ENCODE assay signal across 9 cellular contexts in genomic region chr14:77319416-77319815, GRCh38. TPM values are rescaled to one million over a fixed set of nuclear protein-coding genes. Genes with fewer than 3 reads are reported as not detected.
A peak's percentile ranks its signal among the peaks of the same experiment; 100 is the strongest.
DNase-seq lines count a peak whose midpoint lies in the region; ATAC-seq, FAIRE-seq and TF ChIP-seq lines count a peak whose summit lies in the region.
"Had no signal": no experiment of that assay in that cellular context is flagged by ENCODE, and none has a peak within 500 bp of the region (broad histone marks: within the 10 kb centered on the region; RNA-seq: fewer than 3 reads in every experiment).

No MANE protein-coding gene starts in this region.

- H3K4me1 ChIP-seq in HepG2 (ENCODE audit: insufficient read depth, low read length) (peaks cover 80% of the 10 kb centered on the region), right lobe of liver (peaks cover 0 to 60% (median 8%) of the 10 kb centered on the region in 4 donors), uterus (peaks cover 3% of the 10 kb centered on the region in 2 donors), upper lobe of left lung (peaks cover 15 to 31% (median 23%) of the 10 kb centered on the region in 4 donors)

- in situ Hi-C loops in HepG2 (cut with HindIII; ENCODE audit: extremely low pct_ligation_motif_present, low pct_unique_long_range_greater_than_20kb) = no loop called here

- H4K20me1 ChIP-seq in HepG2 (ENCODE audit: insufficient read depth, low read length) = no peaks in the 10 kb centered on the region

- intact Hi-C loops in HepG2 (cut with micrococcal nuclease; ENCODE audit: unreplicated experiment) (loop anchor here (5.0 kb wide), 1 partner anchor 233 kb away; no protein-coding TSS in a partner anchor), right lobe of liver (cut with DNase I) (loop anchor here in 1 of 2 donors (10.0 kb wide), 1 partner anchor 445 kb away; no protein-coding TSS in a partner anchor), uterus (cut with DNase I; ENCODE audit: low total_unique reads) (no loop called here)
- intact Hi-C loops in activated CD8-positive, alpha-beta T cell treated with anti-CD3 and anti-CD28 coated beads for 36 hours (cut with micrococcal nuclease) = no loop called here

- CTCF ChIA-PET in HepG2 (lab: Yijun Ruan, JAX; ENCODE audit: low intra/inter-chr PET ratio, low total read pairs) = no interaction called here
- CTCF ChIA-PET in activated CD8-positive, alpha-beta T cell treated with anti-CD3 and anti-CD28 coated beads for 36 hours (lab: Charles Lee) = interaction anchor here (1.1 to 6.4 kb wide), 3 partner anchors 15 to 168 kb away, joined by 3 to 134 read pairs (median 6); no protein-coding TSS in a partner anchor

- peaks cover 47% of the 10 kb centered on the region for H3K79me2 ChIP-seq in HepG2 (ENCODE audit: insufficient read depth, low read length)

- no peak overlapping the region for H3K27ac Mint-ChIP-seq in activated CD8-positive, alpha-beta T cell treated with anti-CD3 and anti-CD28 coated beads for 36 hours

- H3K9me3 ChIP-seq in HepG2 (ENCODE audit: low read length) (no peaks in the 10 kb centered on the region), right lobe of liver (no peaks in the 10 kb centered on the region), uterus (no peaks in the 10 kb centered on the region), upper lobe of left lung (no peaks in the 10 kb centered on the region)

- no peaks in the 10 kb centered on the region for H3K9me3 Mint-ChIP-seq in activated CD8-positive, alpha-beta T cell treated with anti-CD3 and anti-CD28 coated beads for 36 hours

- no peak for TF ChIP-seq POLR2A in HepG2 (IDR thresholded peaks at IDR 0.05; ENCODE audit: insufficient read depth in 1 of 2, low read depth in 2 of 2, low read length in 2 of 2)
- no peak for TF ChIP-seq POLR2A in right lobe of liver (IDR thresholded peaks at IDR 0.05)
- no peak for TF ChIP-seq POLR2A in uterus (IDR thresholded peaks at IDR 0.05)
- TF ChIP-seq POLR2A in upper lobe of left lung (IDR thresholded peaks at IDR 0.05) = no peak

- no peak overlapping the region for H2AFZ ChIP-seq in HepG2 (ENCODE audit: low read length)

- 57% methylated on average over 4 of the region's 5 CpGs for WGBS in HepG2 (ENCODE audit: low lambda C conversion rate)
- 56% methylated on average over 4 of the region's 5 CpGs for WGBS in right lobe of liver (ENCODE audit: insufficient coverage, low coverage, low lambda C conversion rate, missing lambda C conversion rate)
- WGBS in upper lobe of left lung, 2 donors = 62 to 80% methylated on average over 5 of the region's 5 CpGs

- DNase-seq in HepG2 (ENCODE audit: low spot score) (no peak), right lobe of liver (no peak), kidney glomerular epithelial cell (lab: John Stamatoyannopoulos, UW) (peak; percentile 58), uterus (no peak), upper lobe of left lung (no peak)
- DNase-seq in activated CD8-positive, alpha-beta T cell treated with anti-CD3 and anti-CD28 coated beads for 36 hours = no peak

- peak overlapping the region; percentile 91 for H3K4me2 ChIP-seq in HepG2 (ENCODE audit: low read depth, low read length)

- peak overlapping the region in 2 of 3 experiments; percentile 79 to 93; a peak in 2 of 6 replicates for H3K4me3 ChIP-seq in HepG2 (replicated peaks in 1 of 3; ENCODE audit: insufficient read depth in 1 of 3, low read depth in 2 of 3, low read length in 3 of 3)
- no peak overlapping the region for H3K4me3 ChIP-seq in right lobe of liver
- H3K4me3 ChIP-seq in uterus = no peak overlapping the region
- H3K4me3 ChIP-seq in upper lobe of left lung = no peak overlapping the region

- TF ChIP-seq CTCF in HepG2 (CRISPR knock-in tag; IDR thresholded peaks at IDR 0.05) = no peak
- no peak for TF ChIP-seq CTCF in right lobe of liver (IDR thresholded peaks at IDR 0.05)
- TF ChIP-seq CTCF in activated CD8-positive, alpha-beta T cell treated with anti-CD3 and anti-CD28 coated beads for 36 hours (IDR thresholded peaks at IDR 0.05) = no peak
- TF ChIP-seq CTCF in uterus (IDR thresholded peaks at IDR 0.05) = no peak
- no peak for TF ChIP-seq CTCF in upper lobe of left lung (IDR thresholded peaks at IDR 0.05)

- no peaks in the 10 kb centered on the region for H3K36me3 ChIP-seq in HepG2 (replicated peaks in 1 of 2; ENCODE audit: control insufficient read depth in 1 of 2, insufficient read depth in 2 of 2, low read length in 2 of 2)
- no peaks in the 10 kb centered on the region for H3K36me3 ChIP-seq in right lobe of liver
- H3K36me3 ChIP-seq in uterus = no peaks in the 10 kb centered on the region
- H3K36me3 ChIP-seq in upper lobe of left lung = no peaks in the 10 kb centered on the region

- H3K4me3 Mint-ChIP-seq in activated CD8-positive, alpha-beta T cell treated with anti-CD3 and anti-CD28 coated beads for 36 hours = peak overlapping the region; percentile 92

- ATAC-seq in HepG2 = no peak
- ATAC-seq in right lobe of liver = no peak
- no peak for ATAC-seq in activated CD8-positive, alpha-beta T cell treated with anti-CD3 and anti-CD28 coated beads for 36 hours
- ATAC-seq in upper lobe of left lung (ENCODE audit: low FRiP score in 2 of 2) = no peak
- no peak for ATAC-seq in GM18519 (IDR thresholded peaks at IDR 0.05; ENCODE audit: low FRiP score, unreplicated experiment)
- no peak for ATAC-seq in esophagus mucosa

- peak overlapping the region; percentile 96 for H3K27ac ChIP-seq in HepG2 (ENCODE audit: extremely low read length, insufficient read depth, low read length)
- H3K27ac ChIP-seq in right lobe of liver = no peak overlapping the region
- H3K27ac ChIP-seq in uterus = peak overlapping the region; percentile 98 to 99
- H3K27ac ChIP-seq in upper lobe of left lung = peak overlapping the region in 1 of 4 donors; percentile 96

- FAIRE-seq in HepG2 (lab: Jason Lieb, UNC) = no peak

- TF ChIP-seq EP300 in HepG2 (IDR thresholded peaks at IDR 0.05; ENCODE audit: low read depth in 2 of 2, low read length in 2 of 2) (no peak), HepG2 (CRISPR knock-in tag; IDR thresholded peaks at IDR 0.05; ENCODE audit: borderline replicate concordance) (no peak), upper lobe of left lung (IDR thresholded peaks at IDR 0.05) (no peak)

- no peaks in the 10 kb centered on the region for H3K27me3 ChIP-seq in HepG2 (ENCODE audit: control insufficient read depth in 1 of 2, insufficient read depth in 2 of 2, low read length in 2 of 2)
- H3K27me3 ChIP-seq in right lobe of liver = no peaks in the 10 kb centered on the region
- H3K27me3 ChIP-seq in uterus = no peaks in the 10 kb centered on the region
- no peaks in the 10 kb centered on the region for H3K27me3 ChIP-seq in upper lobe of left lung

- BruUV-seq in HepG2 (replicated peaks; lab: Mats Ljungman, UMichigan) = no TSS peak

- no peak overlapping the region; the same call in 1 of the 2 replicates for H3K9ac ChIP-seq in HepG2 (ENCODE audit: insufficient read depth, low read depth, low read length)

- peaks cover 18% of the 10 kb centered on the region for H3K4me1 Mint-ChIP-seq in activated CD8-positive, alpha-beta T cell treated with anti-CD3 and anti-CD28 coated beads for 36 hours (ENCODE audit: low read depth)

- no peak for TF ChIP-seq RAD21 in HepG2 (CRISPR knock-in tag; IDR thresholded peaks at IDR 0.05)

- no peaks in the 10 kb centered on the region for H3K27me3 Mint-ChIP-seq in activated CD8-positive, alpha-beta T cell treated with anti-CD3 and anti-CD28 coated beads for 36 hours

- POLR2A ChIA-PET in HepG2 (lab: Yijun Ruan, JAX) = interaction anchor here (1.1 to 3.1 kb wide), 2 partner anchors 15 to 18 kb away, joined by 3 to 37 read pairs; no protein-coding TSS in a partner anchor
- POLR2A ChIA-PET in activated CD8-positive, alpha-beta T cell treated with anti-CD3 and anti-CD28 coated beads for 36 hours (lab: Charles Lee) = no interaction called here

- no peaks in the 10 kb centered on the region for H3K36me3 Mint-ChIP-seq in activated CD8-positive, alpha-beta T cell treated with anti-CD3 and anti-CD28 coated beads for 36 hours (ENCODE audit: low read depth)

RNA-seq across cellular contexts. Expression of gene POMT2, which starts 1.3 kb away (rescaled TPM):
- 7.9 and 15.9 TPM in 2 replicates for total RNA-seq in HepG2 (2016; rRNA removed; fragmentation: Illumina TruSeq; extraction: Trizol)
- total RNA-seq in HepG2 (2016; cell fraction: cytosol; rRNA removed; fragmentation: Illumina TruSeq; extraction: Trizol; ENCODE audit: low read depth) = 4.5 and 5.3 TPM in 2 replicates
- total RNA-seq in HepG2 (2016; cell fraction: insoluble cytoplasmic fraction; rRNA removed; fragmentation: Illumina TruSeq; extraction: Trizol) = 5.7 and 18.9 TPM in 2 replicates
- 5.6 and 9.7 TPM in 2 replicates for total RNA-seq in HepG2 (2016; cell fraction: membrane; rRNA removed; fragmentation: Illumina TruSeq; extraction: Trizol)
- 26.2 and 26.6 TPM in 2 replicates for total RNA-seq in HepG2 (2016; cell fraction: nucleus; rRNA removed; fragmentation: Illumina TruSeq; extraction: Trizol)
- 15.3 and 17.7 TPM in 2 replicates for polyA plus RNA-seq in HepG2 (2011; rRNA removed)
- 5.3 and 6.1 TPM in 2 replicates for polyA plus RNA-seq in HepG2 (2011; cell fraction: cytosol; rRNA removed)
- polyA plus RNA-seq in HepG2 (2011; cell fraction: nucleus; rRNA removed) = 104 and 129 TPM in 2 replicates
- polyA plus RNA-seq in HepG2 (2012) = 10.4 and 12.2 TPM in 2 replicates
- polyA plus RNA-seq in HepG2 (2016; cell fraction: cytosol; fragmentation: Illumina TruSeq; extraction: Trizol; ENCODE audit: low read depth) = 5.4 and 5.6 TPM in 2 replicates
- 10.3 and 13.4 TPM in 2 replicates for polyA plus RNA-seq in HepG2 (2016; cell fraction: insoluble cytoplasmic fraction; fragmentation: Illumina TruSeq; extraction: Trizol; ENCODE audit: low read depth)
- polyA plus RNA-seq in HepG2 (2016; cell fraction: membrane; fragmentation: Illumina TruSeq; extraction: Trizol; ENCODE audit: low read depth) = 8.1 and 9.6 TPM in 2 replicates
- 96.8 and 106 TPM in 2 replicates for polyA plus RNA-seq in HepG2 (2016; cell fraction: nucleus; fragmentation: Illumina TruSeq; extraction: Trizol; ENCODE audit: insufficient read depth, low read depth)
- 34.5 and 36.8 TPM in 2 replicates for polyA minus RNA-seq in HepG2 (2011; rRNA and poly(A)+ RNA removed; ENCODE audit: low replicate concordance)
- polyA minus RNA-seq in HepG2 (2011; cell fraction: cytosol; rRNA and poly(A)+ RNA removed) = 6.0 and 8.1 TPM in 2 replicates
- polyA minus RNA-seq in HepG2 (2011; cell fraction: nucleus; rRNA and poly(A)+ RNA removed) = 38.1 and 42.3 TPM in 2 replicates
- total RNA-seq in right lobe of liver = 10 to 100 TPM in 5 of 6 experiments, 1 to 10 TPM in 1; 5.5 to 15.9 (median 12.9) TPM
- 10 to 100 TPM; 14.2 to 15.3 TPM for total RNA-seq in activated CD8-positive, alpha-beta T cell treated with anti-CD3 and anti-CD28 coated beads for 36 hours
- total RNA-seq in uterus = 10 to 100 TPM in 3 of 4 donors, 1 to 10 TPM in 1; 2.1 to 72.2 (median 27.9) TPM
- 10 to 100 TPM; 14.6 to 36.7 (median 25.4) TPM for total RNA-seq in upper lobe of left lung
- total RNA-seq in esophagus mucosa = 11.2 TPM

RNA-seq across cellular contexts. Expression of gene GSTZ1, which starts 1.4 kb away (rescaled TPM):
- 26.9 and 27.6 TPM in 2 replicates for total RNA-seq in HepG2 (2016; rRNA removed; fragmentation: Illumina TruSeq; extraction: Trizol)
- 6.7 and 6.9 TPM in 2 replicates for total RNA-seq in HepG2 (2016; cell fraction: cytosol; rRNA removed; fragmentation: Illumina TruSeq; extraction: Trizol; ENCODE audit: low read depth)
- 26.1 and 26.7 TPM in 2 replicates for total RNA-seq in HepG2 (2016; cell fraction: insoluble cytoplasmic fraction; rRNA removed; fragmentation: Illumina TruSeq; extraction: Trizol)
- 10.4 TPM in 2 replicates for total RNA-seq in HepG2 (2016; cell fraction: membrane; rRNA removed; fragmentation: Illumina TruSeq; extraction: Trizol)
- 19.7 and 22.0 TPM in 2 replicates for total RNA-seq in HepG2 (2016; cell fraction: nucleus; rRNA removed; fragmentation: Illumina TruSeq; extraction: Trizol)
- polyA plus RNA-seq in HepG2 (2011; rRNA removed) = 14.4 and 15.7 TPM in 2 replicates
- polyA plus RNA-seq in HepG2 (2011; cell fraction: cytosol; rRNA removed) = 15.4 and 20.2 TPM in 2 replicates
- polyA plus RNA-seq in HepG2 (2011; cell fraction: nucleus; rRNA removed) = 25.0 and 27.1 TPM in 2 replicates
- 18.1 and 18.4 TPM in 2 replicates for polyA plus RNA-seq in HepG2 (2012)
- 4.9 and 5.3 TPM in 2 replicates for polyA plus RNA-seq in HepG2 (2016; cell fraction: cytosol; fragmentation: Illumina TruSeq; extraction: Trizol; ENCODE audit: low read depth)
- polyA plus RNA-seq in HepG2 (2016; cell fraction: insoluble cytoplasmic fraction; fragmentation: Illumina TruSeq; extraction: Trizol; ENCODE audit: low read depth) = 29.6 and 30.1 TPM in 2 replicates
- 7.6 and 9.5 TPM in 2 replicates for polyA plus RNA-seq in HepG2 (2016; cell fraction: membrane; fragmentation: Illumina TruSeq; extraction: Trizol; ENCODE audit: low read depth)
- 20.3 and 23.0 TPM in 2 replicates for polyA plus RNA-seq in HepG2 (2016; cell fraction: nucleus; fragmentation: Illumina TruSeq; extraction: Trizol; ENCODE audit: insufficient read depth, low read depth)
- 25.0 and 25.5 TPM in 2 replicates for polyA minus RNA-seq in HepG2 (2011; rRNA and poly(A)+ RNA removed; ENCODE audit: low replicate concordance)
- 3.9 and 5.6 TPM in 2 replicates for polyA minus RNA-seq in HepG2 (2011; cell fraction: cytosol; rRNA and poly(A)+ RNA removed)
- 37.7 and 42.4 TPM in 2 replicates for polyA minus RNA-seq in HepG2 (2011; cell fraction: nucleus; rRNA and poly(A)+ RNA removed)
- total RNA-seq in right lobe of liver = 100 to 1,000 TPM in 1 of 6 experiments, 10 to 100 TPM in 5; 31.1 to 123 (median 50.0) TPM
- 10 to 100 TPM; 19.1 to 20.5 TPM for total RNA-seq in activated CD8-positive, alpha-beta T cell treated with anti-CD3 and anti-CD28 coated beads for 36 hours
- total RNA-seq in uterus = 10 to 100 TPM in 2 of 4 donors, 1 to 10 TPM in 2; 1.8 to 24.4 (median 8.4) TPM
- total RNA-seq in upper lobe of left lung = 10 to 100 TPM; 12.4 to 35.6 (median 19.0) TPM
- 26.6 TPM for total RNA-seq in esophagus mucosa

RNA-seq across cellular contexts. Expression of gene NGB, which starts 48.4 kb away (rescaled TPM):
- total RNA-seq in HepG2 (2016; rRNA removed; fragmentation: Illumina TruSeq; extraction: Trizol) (not detected in 2 replicates), right lobe of liver (not detected), uterus (not detected), upper lobe of left lung (under 1 TPM in 1 of 6 donors, not detected in 5; 0.30 TPM), esophagus mucosa (not detected)
- not detected in 2 replicates for total RNA-seq in HepG2 (2016; cell fraction: cytosol; rRNA removed; fragmentation: Illumina TruSeq; extraction: Trizol; ENCODE audit: low read depth)
- not detected in 2 replicates for total RNA-seq in HepG2 (2016; cell fraction: insoluble cytoplasmic fraction; rRNA removed; fragmentation: Illumina TruSeq; extraction: Trizol)
- total RNA-seq in HepG2 (2016; cell fraction: membrane; rRNA removed; fragmentation: Illumina TruSeq; extraction: Trizol) = not detected in 2 replicates
- not detected in 2 replicates for total RNA-seq in HepG2 (2016; cell fraction: nucleus; rRNA removed; fragmentation: Illumina TruSeq; extraction: Trizol)
- 0.04 and 0.05 TPM in 2 replicates for polyA plus RNA-seq in HepG2 (2011; rRNA removed)
- 0.03 and 0.09 TPM in 2 replicates for polyA plus RNA-seq in HepG2 (2011; cell fraction: cytosol; rRNA removed)
- polyA plus RNA-seq in HepG2 (2011; cell fraction: nucleus; rRNA removed) = not detected in 2 replicates
- polyA plus RNA-seq in HepG2 (2012) = not detected in 2 replicates
- not detected in 2 replicates for polyA plus RNA-seq in HepG2 (2016; cell fraction: cytosol; fragmentation: Illumina TruSeq; extraction: Trizol; ENCODE audit: low read depth)
- not detected in 2 replicates for polyA plus RNA-seq in HepG2 (2016; cell fraction: insoluble cytoplasmic fraction; fragmentation: Illumina TruSeq; extraction: Trizol; ENCODE audit: low read depth)
- 0.09 TPM in 1 of 2 replicates, not detected in the other for polyA plus RNA-seq in HepG2 (2016; cell fraction: membrane; fragmentation: Illumina TruSeq; extraction: Trizol; ENCODE audit: low read depth)
- not detected in 2 replicates for polyA plus RNA-seq in HepG2 (2016; cell fraction: nucleus; fragmentation: Illumina TruSeq; extraction: Trizol; ENCODE audit: insufficient read depth, low read depth)
- polyA minus RNA-seq in HepG2 (2011; rRNA and poly(A)+ RNA removed; ENCODE audit: low replicate concordance) = not detected in 2 replicates
- polyA minus RNA-seq in HepG2 (2011; cell fraction: cytosol; rRNA and poly(A)+ RNA removed) = not detected in 2 replicates
- not detected in 2 replicates for polyA minus RNA-seq in HepG2 (2011; cell fraction: nucleus; rRNA and poly(A)+ RNA removed)
- not detected for total RNA-seq in activated CD8-positive, alpha-beta T cell treated with anti-CD3 and anti-CD28 coated beads for 36 hours
- total RNA-seq: Calu3 had no signal

RNA-seq across cellular contexts. Expression of gene TMED8, which starts 57.5 kb away (rescaled TPM):
- 11.7 and 17.5 TPM in 2 replicates for total RNA-seq in HepG2 (2016; rRNA removed; fragmentation: Illumina TruSeq; extraction: Trizol)
- 0.71 TPM in 2 replicates for total RNA-seq in HepG2 (2016; cell fraction: cytosol; rRNA removed; fragmentation: Illumina TruSeq; extraction: Trizol; ENCODE audit: low read depth)
- 11.1 and 18.2 TPM in 2 replicates for total RNA-seq in HepG2 (2016; cell fraction: insoluble cytoplasmic fraction; rRNA removed; fragmentation: Illumina TruSeq; extraction: Trizol)
- 4.1 and 4.7 TPM in 2 replicates for total RNA-seq in HepG2 (2016; cell fraction: membrane; rRNA removed; fragmentation: Illumina TruSeq; extraction: Trizol)
- total RNA-seq in HepG2 (2016; cell fraction: nucleus; rRNA removed; fragmentation: Illumina TruSeq; extraction: Trizol) = 8.0 and 8.7 TPM in 2 replicates
- polyA plus RNA-seq in HepG2 (2011; rRNA removed) = 4.7 and 6.0 TPM in 2 replicates
- 3.0 and 4.2 TPM in 2 replicates for polyA plus RNA-seq in HepG2 (2011; cell fraction: cytosol; rRNA removed)
- 2.7 and 3.4 TPM in 2 replicates for polyA plus RNA-seq in HepG2 (2011; cell fraction: nucleus; rRNA removed)
- 5.0 and 5.4 TPM in 2 replicates for polyA plus RNA-seq in HepG2 (2012)
- polyA plus RNA-seq in HepG2 (2016; cell fraction: cytosol; fragmentation: Illumina TruSeq; extraction: Trizol; ENCODE audit: low read depth) = 0.28 and 0.33 TPM in 2 replicates
- 10.5 and 10.6 TPM in 2 replicates for polyA plus RNA-seq in HepG2 (2016; cell fraction: insoluble cytoplasmic fraction; fragmentation: Illumina TruSeq; extraction: Trizol; ENCODE audit: low read depth)
- 1.5 and 1.7 TPM in 2 replicates for polyA plus RNA-seq in HepG2 (2016; cell fraction: membrane; fragmentation: Illumina TruSeq; extraction: Trizol; ENCODE audit: low read depth)
- polyA plus RNA-seq in HepG2 (2016; cell fraction: nucleus; fragmentation: Illumina TruSeq; extraction: Trizol; ENCODE audit: insufficient read depth, low read depth) = 8.9 and 9.4 TPM in 2 replicates
- 12.8 and 15.2 TPM in 2 replicates for polyA minus RNA-seq in HepG2 (2011; rRNA and poly(A)+ RNA removed; ENCODE audit: low replicate concordance)
- 7.1 and 8.6 TPM in 2 replicates for polyA minus RNA-seq in HepG2 (2011; cell fraction: cytosol; rRNA and poly(A)+ RNA removed)
- 5.3 and 7.1 TPM in 2 replicates for polyA minus RNA-seq in HepG2 (2011; cell fraction: nucleus; rRNA and poly(A)+ RNA removed)
- 1 to 10 TPM; 2.5 to 4.4 (median 3.1) TPM for total RNA-seq in right lobe of liver
- total RNA-seq in activated CD8-positive, alpha-beta T cell treated with anti-CD3 and anti-CD28 coated beads for 36 hours = 10 to 100 TPM; 25.0 to 25.4 TPM
- 10 to 100 TPM in 2 of 4 donors, 1 to 10 TPM in 2; 4.4 to 16.6 (median 10.5) TPM for total RNA-seq in uterus
- 10 to 100 TPM in 4 of 6 donors, 1 to 10 TPM in 2; 7.8 to 20.6 (median 11.2) TPM for total RNA-seq in upper lobe of left lung
- total RNA-seq in esophagus mucosa = 4.6 TPM

RNA-seq across cellular contexts. Expression of gene SAMD15, which starts 57.8 kb away (rescaled TPM):
- 1.3 and 2.0 TPM in 2 replicates for total RNA-seq in HepG2 (2016; rRNA removed; fragmentation: Illumina TruSeq; extraction: Trizol)
- total RNA-seq in HepG2 (2016; cell fraction: cytosol; rRNA removed; fragmentation: Illumina TruSeq; extraction: Trizol; ENCODE audit: low read depth) = 0.40 TPM in 1 of 2 replicates, not detected in the other
- total RNA-seq in HepG2 (2016; cell fraction: insoluble cytoplasmic fraction; rRNA removed; fragmentation: Illumina TruSeq; extraction: Trizol) = 1.4 and 3.0 TPM in 2 replicates
- 0.10 and 0.49 TPM in 2 replicates for total RNA-seq in HepG2 (2016; cell fraction: membrane; rRNA removed; fragmentation: Illumina TruSeq; extraction: Trizol)
- total RNA-seq in HepG2 (2016; cell fraction: nucleus; rRNA removed; fragmentation: Illumina TruSeq; extraction: Trizol) = 1.1 TPM in 2 replicates
- 0.09 TPM in 2 replicates for polyA plus RNA-seq in HepG2 (2011; rRNA removed)
- polyA plus RNA-seq in HepG2 (2011; cell fraction: cytosol; rRNA removed) = 0.11 TPM in 1 of 2 replicates, not detected in the other
- 0.05 and 0.24 TPM in 2 replicates for polyA plus RNA-seq in HepG2 (2011; cell fraction: nucleus; rRNA removed)
- 0.05 TPM in 1 of 2 replicates, not detected in the other for polyA plus RNA-seq in HepG2 (2012)
- 0.11 TPM in 1 of 2 replicates, not detected in the other for polyA plus RNA-seq in HepG2 (2016; cell fraction: cytosol; fragmentation: Illumina TruSeq; extraction: Trizol; ENCODE audit: low read depth)
- 0.82 and 1.2 TPM in 2 replicates for polyA plus RNA-seq in HepG2 (2016; cell fraction: insoluble cytoplasmic fraction; fragmentation: Illumina TruSeq; extraction: Trizol; ENCODE audit: low read depth)
- polyA plus RNA-seq in HepG2 (2016; cell fraction: membrane; fragmentation: Illumina TruSeq; extraction: Trizol; ENCODE audit: low read depth) = 0.07 and 0.10 TPM in 2 replicates
- polyA plus RNA-seq in HepG2 (2016; cell fraction: nucleus; fragmentation: Illumina TruSeq; extraction: Trizol; ENCODE audit: insufficient read depth, low read depth) = 0.47 and 0.82 TPM in 2 replicates
- 0.51 TPM in 1 of 2 replicates, not detected in the other for polyA minus RNA-seq in HepG2 (2011; rRNA and poly(A)+ RNA removed; ENCODE audit: low replicate concordance)
- polyA minus RNA-seq in HepG2 (2011; cell fraction: cytosol; rRNA and poly(A)+ RNA removed) = not detected in 2 replicates
- polyA minus RNA-seq in HepG2 (2011; cell fraction: nucleus; rRNA and poly(A)+ RNA removed) = 0.39 TPM in 1 of 2 replicates, not detected in the other
- under 1 TPM in 4 of 6 experiments, not detected in 2; 0.12 to 0.42 (median 0.31) TPM for total RNA-seq in right lobe of liver
- under 1 TPM; 0.11 to 0.56 TPM for total RNA-seq in activated CD8-positive, alpha-beta T cell treated with anti-CD3 and anti-CD28 coated beads for 36 hours
- total RNA-seq in uterus = 1 to 10 TPM in 1 of 4 donors, under 1 TPM in 2, not detected in 1; under 0.01 to 3.1 (median 0.55) TPM
- 1 to 10 TPM in 4 of 6 donors, under 1 TPM in 2; 0.67 to 8.8 (median 1.5) TPM for total RNA-seq in upper lobe of left lung
- 0.88 TPM for total RNA-seq in esophagus mucosa

Comparison
In these comparisons a context has a peak if more than half of its experiments do, and no peak if none do; other contexts are left out.
1. H3K27ac ChIP-seq: peak in HepG2 (single experiment) and uterus (2 of 2); none in right lobe of liver (0 of 3).
2. H3K4me3 ChIP-seq: peak in HepG2 (2 of 3); none in right lobe of liver (0 of 3), uterus (0 of 2) and upper lobe of left lung (0 of 4).